Comparison of ENCODE assay signal across 10 cellular contexts in genomic region chr2:109130726-109130995, GRCh38. TPM values are rescaled to one million over a fixed set of nuclear protein-coding genes. Genes with fewer than 3 reads are reported as not detected.
DNase-seq lines count a peak whose midpoint lies in the region; ATAC-seq and TF ChIP-seq lines count a peak whose summit lies in the region.
"Had no signal": no experiment of that assay in that cellular context is flagged by ENCODE, and none has a peak within 500 bp of the region (broad histone marks: within the 10 kb centered on the region; RNA-seq: fewer than 3 reads in every experiment).

No MANE protein-coding gene starts in this region.

- intact Hi-C loops in activated naive CD4-positive, alpha-beta T cell treated with anti-CD3 and anti-CD28 coated beads for 36 hours (cut with micrococcal nuclease) = no loop called here
- intact Hi-C loops in ascending aorta (cut with DNase I) = no loop called here
- intact Hi-C loops in tibial artery (cut with DNase I; ENCODE audit: low total_unique reads) = no loop called here

- CTCF ChIA-PET in activated naive CD4-positive, alpha-beta T cell treated with anti-CD3 and anti-CD28 coated beads for 36 hours (lab: Charles Lee) = interaction anchor here (1.1 kb wide), 1 partner anchor 380 kb away, joined by 3 read pairs; no protein-coding TSS in a partner anchor

- H3K4me1 ChIP-seq in ascending aorta (peaks cover 7 to 31% of the 10 kb centered on the region in 2 donors), mesodermal cell (ENCODE audit: control insufficient read depth, insufficient read depth, low read length, poor library complexity, severe bottlenecking) (peaks cover 23% of the 10 kb centered on the region), tibial artery (peaks cover 0 to 69% (median 16%) of the 10 kb centered on the region in 4 donors)

- DNase-seq in activated naive CD4-positive, alpha-beta T cell treated with anti-CD3 and anti-CD28 coated beads for 36 hours = no peak
- DNase-seq in activated naive CD4-positive, alpha-beta T cell (lab: John Stamatoyannopoulos, UW) = no peak
- DNase-seq in ascending aorta (ENCODE audit: low spot score in 2 of 2) (no peak), tibial artery (no peak), SIG-M5 treated with dmso at 0.1 percent for 504 hours (lab: John Stamatoyannopoulos, UW; ENCODE audit: unreplicated experiment) (no peak)
- no peak for DNase-seq in effector CD8-positive, alpha-beta T cell (lab: John Stamatoyannopoulos, UW)
- DNase-seq: AML-193, NCI-H2081 treated with DMSO at 0.1 percent for 48 hours had no signal

- WGBS in mesodermal cell (ENCODE audit: insufficient coverage in 2 of 2), 2 experiments = no CpG with 5 or more reads among the region's 5 CpGs

- peaks cover 6% of the 10 kb centered on the region for H3K27me3 Mint-ChIP-seq in activated naive CD4-positive, alpha-beta T cell treated with anti-CD3 and anti-CD28 coated beads for 36 hours (ENCODE audit: low read depth)

- no peaks in the 10 kb centered on the region for H3K27me3 ChIP-seq in ascending aorta
- no peaks in the 10 kb centered on the region for H3K27me3 ChIP-seq in tibial artery

- ATAC-seq in GM19395 (IDR thresholded peaks at IDR 0.05; ENCODE audit: unreplicated experiment) = no peak

- no peak overlapping the region for H3K27ac Mint-ChIP-seq in activated naive CD4-positive, alpha-beta T cell treated with anti-CD3 and anti-CD28 coated beads for 36 hours

- peaks cover 2% of the 10 kb centered on the region for H3K36me3 Mint-ChIP-seq in activated naive CD4-positive, alpha-beta T cell treated with anti-CD3 and anti-CD28 coated beads for 36 hours (ENCODE audit: low read depth)

- H3K4me1 Mint-ChIP-seq in activated naive CD4-positive, alpha-beta T cell treated with anti-CD3 and anti-CD28 coated beads for 36 hours (ENCODE audit: low read depth) = peaks cover 51% of the 10 kb centered on the region

- H3K4me3 Mint-ChIP-seq in activated naive CD4-positive, alpha-beta T cell treated with anti-CD3 and anti-CD28 coated beads for 36 hours = peak overlapping the region; percentile 81

- no peaks in the 10 kb centered on the region for H3K9me3 ChIP-seq in ascending aorta
- no peaks in the 10 kb centered on the region for H3K9me3 ChIP-seq in mesodermal cell (ENCODE audit: control insufficient read depth, low read length)
- no peaks in the 10 kb centered on the region for H3K9me3 ChIP-seq in tibial artery

- H3K27ac ChIP-seq in ascending aorta (peak overlapping the region; percentile 76 to 85), mesodermal cell (ENCODE audit: low read depth, low read length, severe bottlenecking) (no peak overlapping the region), tibial artery (peak overlapping the region; percentile 86 to 93)

- TF ChIP-seq CTCF in ascending aorta (IDR thresholded peaks at IDR 0.05) (no peak), tibial artery (IDR thresholded peaks at IDR 0.05) (no peak)

- peak overlapping the region; percentile 67 to 72 for H3K4me3 ChIP-seq in ascending aorta
- peak overlapping the region; percentile 59 for H3K4me3 ChIP-seq in mesodermal cell (ENCODE audit: extremely low read depth, insufficient read depth, low read length, poor library complexity, severe bottlenecking)
- peak overlapping the region; percentile 62 to 85 for H3K4me3 ChIP-seq in tibial artery

- H3K36me3 ChIP-seq in ascending aorta = no peaks in the 10 kb centered on the region
- H3K36me3 ChIP-seq in mesodermal cell (ENCODE audit: control insufficient read depth, insufficient read depth, low read length) = no peaks in the 10 kb centered on the region
- H3K36me3 ChIP-seq in tibial artery = no peaks in the 10 kb centered on the region

- H3K9me3 Mint-ChIP-seq in activated naive CD4-positive, alpha-beta T cell treated with anti-CD3 and anti-CD28 coated beads for 36 hours = no peaks in the 10 kb centered on the region

RNA-seq across cellular contexts. Expression of gene SH3RF3, which starts 1.7 kb away (rescaled TPM):
- total RNA-seq in activated naive CD4-positive, alpha-beta T cell treated with anti-CD3 and anti-CD28 coated beads for 36 hours = 1 to 10 TPM; 1.8 to 2.0 TPM
- total RNA-seq in ascending aorta = 53.5 TPM
- polyA plus RNA-seq in mesodermal cell (2013, experiment 1 of 2) = 2.9 TPM
- 2.6 TPM for polyA plus RNA-seq in mesodermal cell (2013, experiment 2 of 2)

Comparison
In these comparisons a context has a peak if more than half of its experiments do, and no peak if none do; other contexts are left out.
1. RNA of gene SH3RF3, which starts 1.7 kb away (total RNA-seq): 53.5 TPM in ascending aorta (single experiment); 1.8 to 2.0 TPM in activated naive CD4-positive, alpha-beta T cell treated with anti-CD3 and anti-CD28 coated beads for 36 hours; every median in the first group is over 10 times any median in the second.
2. Peak in every context shown above with its lines, with median percentiles within 50 percentile points of each other: H3K4me3 ChIP-seq.